ENCODE assay signal across 31 cellular contexts in genomic region chr6:116349216-116349615, GRCh38.
"Had no signal": no experiment of that assay in that cellular context is flagged by ENCODE, and none has a peak within 500 bp of the region (broad histone marks: within the 10 kb centered on the region; RNA-seq: fewer than 3 reads in every experiment).

No MANE protein-coding gene starts in this region.

- H3K36me3 ChIP-seq: colonic mucosa, esophagus muscularis mucosa, heart right ventricle, neutrophil, suprapubic skin, transverse colon, vagina had no signal

- H3K9me3 Mint-ChIP-seq: dendritic cell treated with granulocyte-macrophage colony-stimulating factor and Interleukin-4, amounts not matched to agents 40 ng/mL and 50 ng/mL, for 4 days; neural crest cell had no signal

- H3K36me3 Mint-ChIP-seq: immature natural killer cell, memory B cell, mesothelial cell of epicardium, naive B cell had no signal

- H3K79me2 ChIP-seq: parathyroid adenoma had no signal

- H3K27ac Mint-ChIP-seq: dendritic cell treated with granulocyte-macrophage colony-stimulating factor and Interleukin-4, amounts not matched to agents 40 ng/mL and 50 ng/mL, for 4 days; immature natural killer cell; memory B cell; mesothelial cell of epicardium; naive B cell; natural killer cell treated with Interleukin-12 subunit alpha and Interleukin-12 subunit beta and Interleukin-15 and Interleukin-18, amount 100 ng/mL, for 72 hours; progenitor cell of endocrine pancreas; stimulated activated naive CD8-positive, alpha-beta T cell treated with anti-CD3 and anti-CD28 coated beads, Interleukin-15, amount 100 ng/mL, for 72 hours had no signal

- DNase-seq: colonic mucosa; effector CD8-positive, alpha-beta T cell; foreskin keratinocyte; glutamatergic neuron; heart right ventricle; hypothalamus; immature natural killer cell; mucosa of descending colon; naive B cell; stimulated activated CD4-positive, alpha-beta T cell treated with anti-CD3 and anti-CD28 coated beads, Interleukin-12 subunit alpha, Interleukin-12 subunit beta, amount 100 ng/mL, for 4 hours; stimulated activated CD4-positive, alpha-beta T cell treated with anti-CD3 and anti-CD28 coated beads, Interleukin-1b, Interleukin-23, amount 100 ng/mL, for 48 hours; stimulated activated CD4-positive, alpha-beta T cell treated with anti-CD3 and anti-CD28 coated beads, Interleukin-4, amount 100 ng/mL, for 1 hour; stimulated activated CD8-positive, alpha-beta memory T cell treated with anti-CD3 and anti-CD28 coated beads, Interleukin-4, amount 100 ng/mL, for 48 hours; stimulated activated naive CD4-positive, alpha-beta T cell; stimulated activated naive CD8-positive, alpha-beta T cell treated with anti-CD3 and anti-CD28 coated beads, Interleukin-15, amount 100 ng/mL, for 72 hours; transverse colon had no signal

- H3K27me3 ChIP-seq: colonic mucosa, esophagus muscularis mucosa, foreskin keratinocyte, heart right ventricle, neutrophil, suprapubic skin, transverse colon, vagina had no signal

- H3K27ac ChIP-seq: colonic mucosa, esophagus muscularis mucosa, foreskin keratinocyte, heart right ventricle, neutrophil, parathyroid adenoma, suprapubic skin, transverse colon, vagina had no signal

- H3K4me2 ChIP-seq: smooth muscle cell had no signal

- H3K4me3 Mint-ChIP-seq: dendritic cell treated with granulocyte-macrophage colony-stimulating factor and Interleukin-4, amounts not matched to agents 40 ng/mL and 50 ng/mL, for 4 days; immature natural killer cell; memory B cell; mesothelial cell of epicardium; naive B cell; natural killer cell treated with Interleukin-12 subunit alpha and Interleukin-12 subunit beta and Interleukin-15 and Interleukin-18, amount 100 ng/mL, for 72 hours; neural crest cell; stimulated activated naive CD8-positive, alpha-beta T cell treated with anti-CD3 and anti-CD28 coated beads, Interleukin-15, amount 100 ng/mL, for 72 hours had no signal

- H3K27me3 Mint-ChIP-seq: dendritic cell treated with granulocyte-macrophage colony-stimulating factor and Interleukin-4, amounts not matched to agents 40 ng/mL and 50 ng/mL, for 4 days; memory B cell; naive B cell; progenitor cell of endocrine pancreas; stimulated activated naive CD8-positive, alpha-beta T cell treated with anti-CD3 and anti-CD28 coated beads, Interleukin-15, amount 100 ng/mL, for 72 hours had no signal

- ATAC-seq: foreskin keratinocyte; heart right ventricle; left lobe of liver; mucosa of descending colon; natural killer cell treated with Interleukin-12 subunit alpha and Interleukin-12 subunit beta and Interleukin-15 and Interleukin-18, amount 100 ng/mL, for 72 hours; sciatic nerve; stimulated activated naive CD8-positive, alpha-beta T cell treated with anti-CD3 and anti-CD28 coated beads, Interleukin-15, amount 100 ng/mL, for 72 hours had no signal

- H3K4me3 ChIP-seq: colonic mucosa, esophagus muscularis mucosa, heart right ventricle, lung, mucosa of descending colon, smooth muscle cell, suprapubic skin, transverse colon, vagina had no signal

- H3K4me1 Mint-ChIP-seq: immature natural killer cell; neural crest cell; stimulated activated naive CD8-positive, alpha-beta T cell treated with anti-CD3 and anti-CD28 coated beads, Interleukin-15, amount 100 ng/mL, for 72 hours had no signal

- H3K4me1 ChIP-seq: colonic mucosa, parathyroid adenoma, vagina had no signal

- H2AFZ ChIP-seq: parathyroid adenoma had no signal
